ENCODE assay signal across 8 cellular contexts in genomic region chr3:50675179-50676030, GRCh38. TPM values are rescaled to one million over a fixed set of nuclear protein-coding genes. Genes with fewer than 3 reads are reported as not detected.
DNase-seq lines count a peak whose midpoint lies in the region; TF ChIP-seq lines count a peak whose summit lies in the region.

No MANE protein-coding gene starts in this region.

- H3K4me1 Mint-ChIP-seq in dendritic cell treated with granulocyte-macrophage colony-stimulating factor and Interleukin-4, amounts not matched to agents 40 ng/mL and 50 ng/mL, for 4 days (ENCODE audit: low read depth), result peaks cover 9% of the 10 kb centered on the region

- no peak overlapping the region for H4K91ac ChIP-seq in mesenchymal stem cell (ENCODE audit: low read length)

- peak overlapping the region in 1 of 2 experiments; percentile 15 for H3K14ac ChIP-seq in mesenchymal stem cell (ENCODE audit: low read length in 2 of 2)

- H3K4ac ChIP-seq in mesenchymal stem cell (ENCODE audit: low read depth in 1 of 2, low read length in 2 of 2), result no peak overlapping the region

- H3K36me3 ChIP-seq in DOHH2 (ENCODE audit: control insufficient read depth, low read length) (no peaks in the 10 kb centered on the region), mesenchymal stem cell (ENCODE audit: control insufficient read depth in 1 of 2, insufficient read depth in 2 of 2, low read depth in 1 of 2, low read length in 2 of 2) (no peaks in the 10 kb centered on the region)

- no peak overlapping the region for H4K8ac ChIP-seq in mesenchymal stem cell (ENCODE audit: low read length)

- peak; percentile 31 for TF ChIP-seq CTCF in DOHH2 (IDR thresholded peaks at IDR 0.05; ENCODE audit: low read depth, low read length, poor library complexity, severe bottlenecking)

- no peak overlapping the region; the same call in 1 of the 2 replicates for H3K4me2 ChIP-seq in DOHH2 (ENCODE audit: low read length)
- H3K4me2 ChIP-seq in mesenchymal stem cell (ENCODE audit: low read length, poor library complexity, severe bottlenecking), result peak overlapping the region; percentile 87

- intact Hi-C loops in dendritic cell treated with granulocyte-macrophage colony-stimulating factor and Interleukin-4, amounts not matched to agents 40 ng/mL and 50 ng/mL, for 4 days (cut with micrococcal nuclease), result no loop called here

- no peaks in the 10 kb centered on the region for H3K9me2 ChIP-seq in DOHH2 (replicated peaks; ENCODE audit: control insufficient read depth, low read length)

- no peaks in the 10 kb centered on the region for H3K9me3 Mint-ChIP-seq in dendritic cell treated with granulocyte-macrophage colony-stimulating factor and Interleukin-4, amounts not matched to agents 40 ng/mL and 50 ng/mL, for 4 days

- H3K4me3 Mint-ChIP-seq in dendritic cell treated with granulocyte-macrophage colony-stimulating factor and Interleukin-4, amounts not matched to agents 40 ng/mL and 50 ng/mL, for 4 days, result peak overlapping the region; percentile 23

- no peak overlapping the region for H2AK5ac ChIP-seq in mesenchymal stem cell (ENCODE audit: low read length, severe bottlenecking)

- no peaks in the 10 kb centered on the region for H3K9me3 ChIP-seq in DOHH2 (ENCODE audit: control insufficient read depth, insufficient read depth, low read length)
- no peaks in the 10 kb centered on the region for H3K9me3 ChIP-seq in mesenchymal stem cell (ENCODE audit: control insufficient read depth, low read length)

- WGBS in mesenchymal stem cell, result 2% methylated on average over 47 of the region's 65 CpGs

- no peak overlapping the region for H2BK120ac ChIP-seq in mesenchymal stem cell (ENCODE audit: low read depth, low read length)

- in situ Hi-C loops in KBM-7 (cut with MboI; ENCODE audit: low pct_unique_long_range_greater_than_20kb, low sequenced_read_pairs), result no loop called here

- DNase-seq in KBM-7, result peak; percentile 46
- peak; percentile 51 to 58 for DNase-seq in activated CD4-positive, alpha-beta T cell treated with anti-CD3 and anti-CD28 coated beads, Interleukin-2, amount 50 U/mL, for 4 hours
- no peak for DNase-seq in mesenchymal stem cell
- DNase-seq in stimulated activated CD8-positive, alpha-beta memory T cell treated with anti-CD3 and anti-CD28 coated beads, Interleukin-2, amount 100 ng/mL, for 48 hours (ENCODE audit: low read depth in 2 of 2), result peak; percentile 62 to 64
- DNase-seq in ureter (ENCODE audit: low spot score), result no peak
- no peak for DNase-seq in AG08395 (ENCODE audit: low spot score)

- no peaks in the 10 kb centered on the region for H3F3A ChIP-seq in DOHH2 (ENCODE audit: control insufficient read depth, insufficient read depth)

- H3K27me3 ChIP-seq in DOHH2 (ENCODE audit: control insufficient read depth, low read length), result peaks cover 53% of the 10 kb centered on the region
- H3K27me3 ChIP-seq in mesenchymal stem cell (ENCODE audit: control insufficient read depth in 1 of 2, insufficient read depth in 1 of 2, low read length in 2 of 2), result peaks cover 59 to 64% of the 10 kb centered on the region in 2 experiments

- H3K4me3 ChIP-seq in DOHH2 (ENCODE audit: low read length), result peak overlapping the region; percentile 28; the same call in 1 of the 2 replicates
- peak overlapping the region; percentile 53 to 69 for H3K4me3 ChIP-seq in mesenchymal stem cell (ENCODE audit: insufficient read depth in 1 of 2, low read depth in 1 of 2, low read length in 2 of 2)

- H3K4me1 ChIP-seq in DOHH2 (ENCODE audit: control insufficient read depth, low read length), result no peaks in the 10 kb centered on the region
- H3K4me1 ChIP-seq in mesenchymal stem cell (ENCODE audit: control insufficient read depth, insufficient read depth, low read depth, low read length), result peaks cover 11% of the 10 kb centered on the region

- H2BK5ac ChIP-seq in mesenchymal stem cell (ENCODE audit: low read depth, low read length, poor library complexity, severe bottlenecking), result no peak overlapping the region

- peak overlapping the region; percentile 92 for H2AFZ ChIP-seq in mesenchymal stem cell (ENCODE audit: low read depth, low read length)

- H3K27ac ChIP-seq in DOHH2 (ENCODE audit: low read depth, low read length) (no peak overlapping the region), mesenchymal stem cell (ENCODE audit: low read length, poor library complexity, severe bottlenecking) (no peak overlapping the region)

- no peaks in the 10 kb centered on the region for H3K79me1 ChIP-seq in mesenchymal stem cell (replicated peaks; ENCODE audit: low read length, poor library complexity, severe bottlenecking)

- H3K79me2 ChIP-seq in DOHH2 (ENCODE audit: control insufficient read depth, low read length), result no peaks in the 10 kb centered on the region

- H3K23ac ChIP-seq in mesenchymal stem cell (ENCODE audit: low read length in 2 of 2), result no peak overlapping the region

- no peak overlapping the region for H3K18ac ChIP-seq in mesenchymal stem cell (ENCODE audit: low read depth in 1 of 2, low read length in 2 of 2)

- H4K20me1 ChIP-seq in DOHH2 (ENCODE audit: control insufficient read depth, insufficient read depth, low read depth, low read length), result no peaks in the 10 kb centered on the region

- H3K27me3 Mint-ChIP-seq in dendritic cell treated with granulocyte-macrophage colony-stimulating factor and Interleukin-4, amounts not matched to agents 40 ng/mL and 50 ng/mL, for 4 days, result peaks cover 74% of the 10 kb centered on the region

- H2BK12ac ChIP-seq in mesenchymal stem cell (ENCODE audit: low read length in 2 of 2), result no peak overlapping the region

- H3K9ac ChIP-seq in mesenchymal stem cell (ENCODE audit: low read length), result peak overlapping the region; percentile 28

- no peak overlapping the region for H3K27ac Mint-ChIP-seq in dendritic cell treated with granulocyte-macrophage colony-stimulating factor and Interleukin-4, amounts not matched to agents 40 ng/mL and 50 ng/mL, for 4 days

- H3K36me3 Mint-ChIP-seq in dendritic cell treated with granulocyte-macrophage colony-stimulating factor and Interleukin-4, amounts not matched to agents 40 ng/mL and 50 ng/mL, for 4 days (ENCODE audit: low read depth), result no peaks in the 10 kb centered on the region

- H2BK15ac ChIP-seq in mesenchymal stem cell (ENCODE audit: low read depth, poor library complexity, severe bottlenecking), result no peak overlapping the region

RNA-seq across cellular contexts. Expression of gene DOCK3, which starts 0.7 kb away (rescaled TPM):
- 0.17 TPM for polyA plus RNA-seq in mesenchymal stem cell (2013, experiment 1 of 2)
- polyA plus RNA-seq in mesenchymal stem cell (2013, experiment 2 of 2), result 0.16 TPM
- 6.0 TPM for total RNA-seq in ureter

RNA-seq across cellular contexts. Expression of gene MAPKAPK3, which starts 58.5 kb away (rescaled TPM):
- polyA plus RNA-seq in mesenchymal stem cell (2013, experiment 1 of 2), result 28.7 TPM
- 28.9 TPM for polyA plus RNA-seq in mesenchymal stem cell (2013, experiment 2 of 2)
- total RNA-seq in ureter, result 34.8 TPM

Comparison
In these comparisons a context has a peak if more than half of its experiments do, and no peak if none do; other contexts are left out.
1. DNase-seq: peak in KBM-7 (single experiment), activated CD4-positive, alpha-beta T cell treated with anti-CD3 and anti-CD28 coated beads, Interleukin-2, amount 50 U/mL, for 4 hours (2 of 2) and stimulated activated CD8-positive, alpha-beta memory T cell treated with anti-CD3 and anti-CD28 coated beads, Interleukin-2, amount 100 ng/mL, for 48 hours (2 of 2); none in mesenchymal stem cell (single experiment), ureter (single experiment) and AG08395 (single experiment).